Comparison of ENCODE assay signal across 23 cellular contexts in genomic region chr1:116284819-116285390, GRCh38.
DNase-seq lines count a peak whose midpoint lies in the region; ATAC-seq and TF ChIP-seq lines count a peak whose summit lies in the region.
"Had no signal": no experiment of that assay in that cellular context is flagged by ENCODE, and none has a peak within 500 bp of the region (broad histone marks: within the 10 kb centered on the region; RNA-seq: fewer than 3 reads in every experiment).

No MANE protein-coding gene starts in this region.

- H3K4me1 ChIP-seq in colonic mucosa, result no peaks in the 10 kb centered on the region
- H3K4me1 ChIP-seq: adrenal gland, prostate gland, testis had no signal

- intact Hi-C loops in colonic mucosa (cut with DNase I), result no loop called here

- in situ Hi-C loops in brain microvascular endothelial cell (cut with HindIII; ENCODE audit: low pct_ligation_motif_present, low sequenced_read_pairs), result no loop called here

- TF ChIP-seq RAD21 in neural cell (conservative IDR thresholded peaks at IDR 0.05), result peak; percentile 33

- no peaks in the 10 kb centered on the region for H3F3A ChIP-seq in neural cell (ENCODE audit: insufficient read depth, low read length, poor library complexity, severe bottlenecking)

- no peaks in the 10 kb centered on the region for H3K9me3 ChIP-seq in colonic mucosa
- H3K9me3 ChIP-seq in neural cell (ENCODE audit: low read length), result no peaks in the 10 kb centered on the region
- H3K9me3 ChIP-seq: adrenal gland, prostate gland, testis had no signal

- DNase-seq in NCI-H187 (lab: John Stamatoyannopoulos, UW) (peak; percentile 12 to 24), NCI-H2227 treated with DMSO at 0.1 percent for 48 hours (lab: John Stamatoyannopoulos, UW) (peak; percentile 19), colonic mucosa (peak; percentile 10), GM20000 (ENCODE audit: low spot score) (no peak), HuH-7.5 (ENCODE audit: low spot score) (no peak), brain microvascular endothelial cell (no peak)
- DNase-seq: activated CD4-positive, alpha-beta T cell treated with anti-CD3 and anti-CD28 coated beads for 1 hour; activated CD8-positive, alpha-beta T cell treated with anti-CD3 and anti-CD28 coated beads, Interleukin-2, amount 10 ng/mL, durations not matched to agents 7 days and 5 days; activated gamma-delta T cell; adrenal gland; CD4-positive, alpha-beta T cell; GF-D8; midbrain; NCI-H146; NCI-H524 treated with DMSO at 0.1 percent for 48 hours; stimulated activated naive CD4-positive, alpha-beta T cell; testis had no signal

- H3K9me2 ChIP-seq in neural cell (ENCODE audit: insufficient read depth, low read length), result no peaks in the 10 kb centered on the region

- H3K27me3 ChIP-seq in colonic mucosa (no peaks in the 10 kb centered on the region), neural cell (ENCODE audit: insufficient read depth, low read depth, low read length) (no peaks in the 10 kb centered on the region), brain microvascular endothelial cell (replicated peaks) (no peaks in the 10 kb centered on the region)
- H3K27me3 ChIP-seq: adrenal gland, testis had no signal

- no peak overlapping the region for H3K4me2 ChIP-seq in neural cell (ENCODE audit: low read length)
- H3K4me2 ChIP-seq: smooth muscle cell had no signal

- H3K27ac ChIP-seq in colonic mucosa (no peak overlapping the region), neural cell (ENCODE audit: low read length) (peak overlapping the region; percentile 76), brain microvascular endothelial cell (no peak overlapping the region)
- H3K27ac ChIP-seq: adrenal gland, prostate gland, RWPE1, testis had no signal

- H3K4me3 ChIP-seq in colonic mucosa, result no peak overlapping the region
- no peak overlapping the region for H3K4me3 ChIP-seq in neural cell (ENCODE audit: low read length)
- H3K4me3 ChIP-seq in brain microvascular endothelial cell (ENCODE audit: low read depth, low read length), result no peak overlapping the region
- H3K4me3 ChIP-seq: adrenal gland, prostate gland, smooth muscle cell, testis had no signal

- H3K79me2 ChIP-seq in neural cell (replicated peaks; ENCODE audit: insufficient read depth, low read length), result no peaks in the 10 kb centered on the region

- no peak for ATAC-seq in HG02981 (IDR thresholded peaks at IDR 0.05; ENCODE audit: unreplicated experiment)
- ATAC-seq: activated CD8-positive, alpha-beta T cell treated with anti-CD3 and anti-CD28 coated beads, Interleukin-2, amount 10 ng/mL, durations not matched to agents 7 days and 5 days; HCT116 had no signal

- peak; percentile 92 for TF ChIP-seq EP300 in neural cell (conservative IDR thresholded peaks at IDR 0.05; ENCODE audit: poor library complexity, severe bottlenecking)

- H3K36me3 ChIP-seq in colonic mucosa, result no peaks in the 10 kb centered on the region
- H3K36me3 ChIP-seq in neural cell (ENCODE audit: insufficient read depth, low read length), result no peaks in the 10 kb centered on the region
- no peaks in the 10 kb centered on the region for H3K36me3 ChIP-seq in brain microvascular endothelial cell (replicated peaks)
- H3K36me3 ChIP-seq: adrenal gland, prostate gland had no signal

- H4K20me1 ChIP-seq in neural cell (ENCODE audit: insufficient read depth), result no peaks in the 10 kb centered on the region

- no peak overlapping the region for H2AFZ ChIP-seq in neural cell (ENCODE audit: low read depth, low read length)

- H3K9ac ChIP-seq in colonic mucosa (ENCODE audit: low read depth in 2 of 2, low read length in 2 of 2), result no peak overlapping the region
- H3K9ac ChIP-seq in neural cell (ENCODE audit: low read length), result peak overlapping the region; percentile 47

- TF ChIP-seq CTCF in colonic mucosa (IDR thresholded peaks at IDR 0.05) (no peak), neural cell (IDR thresholded peaks at IDR 0.05; ENCODE audit: poor library complexity, severe bottlenecking) (no peak), GM20000 (IDR thresholded peaks at IDR 0.05; ENCODE audit: extremely low read depth, missing control alignments) (no peak), brain microvascular endothelial cell (IDR thresholded peaks at IDR 0.05; ENCODE audit: low read depth, low read length, missing control alignments) (no peak)

TF ChIP-seq in neural cell, 6 proteins besides CTCF, POLR2A, EP300 and RAD21:
- TF ChIP-seq SMC3 (conservative IDR thresholded peaks at IDR 0.05; ENCODE audit: poor library complexity) (no peak), POLR2AphosphoS5 (IDR thresholded peaks at IDR 0.05) (peak; percentile 68)
- TF ChIP-seq, protein P1, sequence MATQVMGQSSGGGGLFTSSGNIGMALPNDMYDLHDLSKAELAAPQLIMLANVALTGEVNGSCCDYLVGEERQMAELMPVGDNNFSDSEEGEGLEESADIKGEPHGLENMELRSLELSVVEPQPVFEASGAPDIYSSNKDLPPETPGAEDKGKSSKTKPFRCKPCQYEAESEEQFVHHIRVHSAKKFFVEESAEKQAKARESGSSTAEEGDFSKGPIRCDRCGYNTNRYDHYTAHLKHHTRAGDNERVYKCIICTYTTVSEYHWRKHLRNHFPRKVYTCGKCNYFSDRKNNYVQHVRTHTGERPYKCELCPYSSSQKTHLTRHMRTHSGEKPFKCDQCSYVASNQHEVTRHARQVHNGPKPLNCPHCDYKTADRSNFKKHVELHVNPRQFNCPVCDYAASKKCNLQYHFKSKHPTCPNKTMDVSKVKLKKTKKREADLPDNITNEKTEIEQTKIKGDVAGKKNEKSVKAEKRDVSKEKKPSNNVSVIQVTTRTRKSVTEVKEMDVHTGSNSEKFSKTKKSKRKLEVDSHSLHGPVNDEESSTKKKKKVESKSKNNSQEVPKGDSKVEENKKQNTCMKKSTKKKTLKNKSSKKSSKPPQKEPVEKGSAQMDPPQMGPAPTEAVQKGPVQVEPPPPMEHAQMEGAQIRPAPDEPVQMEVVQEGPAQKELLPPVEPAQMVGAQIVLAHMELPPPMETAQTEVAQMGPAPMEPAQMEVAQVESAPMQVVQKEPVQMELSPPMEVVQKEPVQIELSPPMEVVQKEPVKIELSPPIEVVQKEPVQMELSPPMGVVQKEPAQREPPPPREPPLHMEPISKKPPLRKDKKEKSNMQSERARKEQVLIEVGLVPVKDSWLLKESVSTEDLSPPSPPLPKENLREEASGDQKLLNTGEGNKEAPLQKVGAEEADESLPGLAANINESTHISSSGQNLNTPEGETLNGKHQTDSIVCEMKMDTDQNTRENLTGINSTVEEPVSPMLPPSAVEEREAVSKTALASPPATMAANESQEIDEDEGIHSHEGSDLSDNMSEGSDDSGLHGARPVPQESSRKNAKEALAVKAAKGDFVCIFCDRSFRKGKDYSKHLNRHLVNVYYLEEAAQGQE (IDR thresholded peaks at IDR 0.05; ENCODE audit: borderline replicate concordance), result peak; percentile 35

Comparison
In these comparisons a context has a peak if more than half of its experiments do, and no peak if none do; other contexts are left out.
1. DNase-seq: peak in NCI-H187 (2 of 2), NCI-H2227 treated with DMSO at 0.1 percent for 48 hours (single experiment) and colonic mucosa (single experiment); none in GM20000 (single experiment), HuH-7.5 (single experiment) and brain microvascular endothelial cell (single experiment).